Comparison of ENCODE assay signal across 8 cellular contexts in genomic region chr12:92649511-92650227, GRCh38. TPM values are rescaled to one million over a fixed set of nuclear protein-coding genes. Genes with fewer than 3 reads are reported as not detected.
DNase-seq lines count a peak whose midpoint lies in the region; ATAC-seq lines count a peak whose summit lies in the region.

No MANE protein-coding gene starts in this region.

- no peaks in the 10 kb centered on the region for H3K9me3 Mint-ChIP-seq in activated CD4-positive, alpha-beta memory T cell treated with anti-CD3 and anti-CD28 coated beads, Interleukin-2, amount 10 ng/mL, durations not matched to agents 7 days and 5 days
- H3K9me3 Mint-ChIP-seq in effector memory CD8-positive, alpha-beta T cell = no peaks in the 10 kb centered on the region

- peaks cover 6% of the 10 kb centered on the region for H3K4me1 Mint-ChIP-seq in activated CD4-positive, alpha-beta memory T cell treated with anti-CD3 and anti-CD28 coated beads, Interleukin-2, amount 10 ng/mL, durations not matched to agents 7 days and 5 days
- peaks cover 5 to 8% of the 10 kb centered on the region in 2 donors for H3K4me1 Mint-ChIP-seq in effector memory CD8-positive, alpha-beta T cell (ENCODE audit: low read depth in 2 of 2)

- DNase-seq in C1 segment of cervical spinal cord (lab: John Stamatoyannopoulos, UW) (peak in 10 of 14 donors; percentile 17 to 88 (median 36)), GM19240 (ENCODE audit: insufficient read length, low spot score) (peak; percentile 31), NCI-H774 (lab: John Stamatoyannopoulos, UW) (peak; percentile 82), midbrain (lab: John Stamatoyannopoulos, UW) (peak; percentile 66)
- peak; percentile 62 for DNase-seq in activated CD4-positive, alpha-beta memory T cell treated with anti-CD3 and anti-CD28 coated beads, Interleukin-2, amount 10 ng/mL, durations not matched to agents 7 days and 5 days
- DNase-seq in effector memory CD8-positive, alpha-beta T cell = peak; percentile 59 to 69 (median 61)
- DNase-seq in stimulated activated CD8-positive, alpha-beta memory T cell treated with anti-CD3 and anti-CD28 coated beads, Interleukin-4, amount 100 ng/mL, for 4 hours (ENCODE audit: low read depth in 2 of 2, low spot score in 1 of 2) = peak; percentile 28 to 29

- ATAC-seq in HG03558 (IDR thresholded peaks at IDR 0.05; ENCODE audit: extremely low read depth, unreplicated experiment) = peak; percentile 73
- peak; percentile 95 for ATAC-seq in effector memory CD8-positive, alpha-beta T cell (replicated peaks)

- POLR2A ChIA-PET in activated CD4-positive, alpha-beta memory T cell treated with anti-CD3 and anti-CD28 coated beads, Interleukin-2, amount 10 ng/mL, durations not matched to agents 7 days and 5 days (lab: Charles Lee) = no interaction called here

- CTCF ChIA-PET in activated CD4-positive, alpha-beta memory T cell treated with anti-CD3 and anti-CD28 coated beads, Interleukin-2, amount 10 ng/mL, durations not matched to agents 7 days and 5 days (lab: Charles Lee) = interaction anchor here (0.8 to 2.5 kb wide), 10 partner anchors 34 to 1289 kb away, joined by 3 to 11 read pairs (median 3); no protein-coding TSS in a partner anchor

- peaks cover 2% of the 10 kb centered on the region for H3K27me3 Mint-ChIP-seq in activated CD4-positive, alpha-beta memory T cell treated with anti-CD3 and anti-CD28 coated beads, Interleukin-2, amount 10 ng/mL, durations not matched to agents 7 days and 5 days
- peaks cover 6 to 16% of the 10 kb centered on the region in 2 donors for H3K27me3 Mint-ChIP-seq in effector memory CD8-positive, alpha-beta T cell

- no peak overlapping the region for H3K4me3 Mint-ChIP-seq in activated CD4-positive, alpha-beta memory T cell treated with anti-CD3 and anti-CD28 coated beads, Interleukin-2, amount 10 ng/mL, durations not matched to agents 7 days and 5 days
- no peak overlapping the region for H3K4me3 Mint-ChIP-seq in effector memory CD8-positive, alpha-beta T cell

- no peaks in the 10 kb centered on the region for H3K36me3 Mint-ChIP-seq in activated CD4-positive, alpha-beta memory T cell treated with anti-CD3 and anti-CD28 coated beads, Interleukin-2, amount 10 ng/mL, durations not matched to agents 7 days and 5 days (ENCODE audit: low read depth)
- H3K36me3 Mint-ChIP-seq in effector memory CD8-positive, alpha-beta T cell (ENCODE audit: insufficient read depth) = no peaks in the 10 kb centered on the region

- H3K27ac Mint-ChIP-seq in activated CD4-positive, alpha-beta memory T cell treated with anti-CD3 and anti-CD28 coated beads, Interleukin-2, amount 10 ng/mL, durations not matched to agents 7 days and 5 days = no peak overlapping the region
- H3K27ac Mint-ChIP-seq in effector memory CD8-positive, alpha-beta T cell = peak overlapping the region; percentile 28 to 75

RNA-seq across cellular contexts. Expression of gene PLEKHG7, which starts 53.1 kb away (rescaled TPM):
- under 1 TPM; 0.05 to 0.18 TPM for total RNA-seq in activated CD4-positive, alpha-beta memory T cell treated with anti-CD3 and anti-CD28 coated beads, Interleukin-2, amount 10 ng/mL, durations not matched to agents 7 days and 5 days

Comparison
In these comparisons a context has a peak if more than half of its experiments do, and no peak if none do; other contexts are left out.
1. Peak in every context shown above with its lines: DNase-seq and ATAC-seq.
2. DNase-seq: peak in every context shown above with its lines; median percentile 82 in NCI-H774; 66 in midbrain; 62 in activated CD4-positive, alpha-beta memory T cell treated with anti-CD3 and anti-CD28 coated beads, Interleukin-2, amount 10 ng/mL, durations not matched to agents 7 days and 5 days; 61 in effector memory CD8-positive, alpha-beta T cell; 36 in C1 segment of cervical spinal cord; 31 in GM19240; 28 in stimulated activated CD8-positive, alpha-beta memory T cell treated with anti-CD3 and anti-CD28 coated beads, Interleukin-4, amount 100 ng/mL, for 4 hours.